ENCODE assay signal across 8 cellular contexts in genomic region chr15:66356069-66356358, GRCh38. TPM values are rescaled to one million over a fixed set of nuclear protein-coding genes. Genes with fewer than 3 reads are reported as not detected.
DNase-seq lines count a peak whose midpoint lies in the region; ATAC-seq and TF ChIP-seq lines count a peak whose summit lies in the region.

No MANE protein-coding gene starts in this region.

- H3K9me3 Mint-ChIP-seq in activated naive CD8-positive, alpha-beta T cell treated with anti-CD3 and anti-CD28 coated beads, Interleukin-2, amount 50 U/mL, for 24 hours: no peaks in the 10 kb centered on the region

- DNase-seq in activated naive CD8-positive, alpha-beta T cell treated with anti-CD3 and anti-CD28 coated beads, Interleukin-2, amount 50 U/mL, for 24 hours: no peak
- peak; percentile 5 for DNase-seq in medulla oblongata (ENCODE audit: extremely low spot score)
- DNase-seq in aorta: no peak
- DNase-seq in cerebellar cortex (ENCODE audit: low spot score): no peak
- DNase-seq in hepatic stellate cell (ENCODE audit: low spot score): no peak

- intact Hi-C loops in aorta (cut with DNase I): no loop called here

- peak; percentile 4 for ATAC-seq in GM21576 (IDR thresholded peaks at IDR 0.05; ENCODE audit: unreplicated experiment)
- no peak for ATAC-seq in activated naive CD8-positive, alpha-beta T cell treated with anti-CD3 and anti-CD28 coated beads, Interleukin-2, amount 50 U/mL, for 24 hours
- ATAC-seq in aorta (ENCODE audit: low FRiP score): peak; percentile 12
- no peak for ATAC-seq in HG03139 (IDR thresholded peaks at IDR 0.05; ENCODE audit: unreplicated experiment)

- H3K27me3 ChIP-seq in aorta (ENCODE audit: control insufficient read depth in 1 of 2, insufficient read depth in 2 of 2, low read length in 1 of 2): no peaks in the 10 kb centered on the region

- no peaks in the 10 kb centered on the region for H3K9me3 ChIP-seq in aorta (ENCODE audit: control insufficient read depth, low read length)

- H3K27ac ChIP-seq in 22Rv1 (peak overlapping the region; percentile 79), aorta (ENCODE audit: low read depth in 1 of 2, low read length in 2 of 2) (peak overlapping the region in 1 of 2 donors; percentile 64)

- TF ChIP-seq CTCF in 22Rv1 (IDR thresholded peaks at IDR 0.05): no peak

- H3K4me1 Mint-ChIP-seq in activated naive CD8-positive, alpha-beta T cell treated with anti-CD3 and anti-CD28 coated beads, Interleukin-2, amount 50 U/mL, for 24 hours: peaks cover 35% of the 10 kb centered on the region

- H3K27ac Mint-ChIP-seq in activated naive CD8-positive, alpha-beta T cell treated with anti-CD3 and anti-CD28 coated beads, Interleukin-2, amount 50 U/mL, for 24 hours: peak overlapping the region; percentile 99

- H3K4me3 ChIP-seq in aorta (ENCODE audit: low read length in 2 of 2): peak overlapping the region; percentile 42 to 61

- H3K4me3 Mint-ChIP-seq in activated naive CD8-positive, alpha-beta T cell treated with anti-CD3 and anti-CD28 coated beads, Interleukin-2, amount 50 U/mL, for 24 hours: peak overlapping the region; percentile 97

- no peaks in the 10 kb centered on the region for H3K36me3 ChIP-seq in aorta (ENCODE audit: control insufficient read depth in 1 of 2, insufficient read depth in 2 of 2, low read length in 1 of 2)

- WGBS in aorta, 2 donors: 0 to 3% methylated on average over 12 of the region's 12 CpGs

- H3K27me3 Mint-ChIP-seq in activated naive CD8-positive, alpha-beta T cell treated with anti-CD3 and anti-CD28 coated beads, Interleukin-2, amount 50 U/mL, for 24 hours: no peaks in the 10 kb centered on the region

- H3K4me1 ChIP-seq in aorta (ENCODE audit: control insufficient read depth in 1 of 2, insufficient read depth in 2 of 2, low read length in 2 of 2): peaks cover 0 to 3% of the 10 kb centered on the region in 2 donors

- H3K36me3 Mint-ChIP-seq in activated naive CD8-positive, alpha-beta T cell treated with anti-CD3 and anti-CD28 coated beads, Interleukin-2, amount 50 U/mL, for 24 hours (ENCODE audit: low read depth): peaks cover 27% of the 10 kb centered on the region

RNA-seq across cellular contexts. Expression of gene TIPIN, which starts 0.5 kb away (rescaled TPM):
- total RNA-seq in aorta: 1 to 10 TPM; 4.2 to 7.6 TPM
- 1 to 10 TPM; 2.6 to 2.7 TPM for polyA plus RNA-seq in aorta

RNA-seq across cellular contexts. Expression of gene MAP2K1, which starts 30.7 kb away (rescaled TPM):
- total RNA-seq in aorta: 10 to 100 TPM; 49.7 to 57.7 TPM
- polyA plus RNA-seq in aorta: 10 to 100 TPM; 21.9 to 36.3 TPM

Comparison
In these comparisons a context has a peak if more than half of its experiments do, and no peak if none do; other contexts are left out.
1. ATAC-seq: peak in GM21576 (single experiment) and aorta (single experiment); none in activated naive CD8-positive, alpha-beta T cell treated with anti-CD3 and anti-CD28 coated beads, Interleukin-2, amount 50 U/mL, for 24 hours (single experiment) and HG03139 (single experiment).